34 cellular contexts compared by ENCODE assay signal in genomic region chr1:185263780-185264179, GRCh38.
"Had no signal": no experiment of that assay in that cellular context is flagged by ENCODE, and none has a peak within 500 bp of the region (broad histone marks: within the 10 kb centered on the region; RNA-seq: fewer than 3 reads in every experiment).

No MANE protein-coding gene starts in this region.

- H3K9me3 ChIP-seq: MG63 had no signal

- H3K9ac ChIP-seq: KMS-11 had no signal

- H3K36me3 ChIP-seq: MG63 had no signal

- DNase-seq: Karpas-422, Kasumi-1, MG63, MM.1S, MV-4-11, NCI-H1048, NCI-H1092, NCI-H1092 treated with DMSO at 0.1 percent for 48 hours, NCI-H1105, NCI-H1105 treated with DMSO at 0.1 percent for 48 hours, NCI-H1417, NCI-H1417 treated with DMSO at 0.1 percent for 48 hours, NCI-H1436, NCI-H1436 treated with DMSO at 0.1 percent for 48 hours, NCI-H146, NCI-H1694, NCI-H1694 treated with DMSO at 0.1 percent for 48 hours, NCI-H187, NCI-H187 treated with DMSO at 0.1 percent for 48 hours, NCI-H2029, NCI-H2029 treated with DMSO at 0.1 percent for 48 hours, NCI-H2081, NCI-H2081 treated with DMSO at 0.1 percent for 48 hours, NCI-H2107, NCI-H2171, NCI-H2171 treated with DMSO at 0.1 percent for 48 hours, NCI-H2227 treated with DMSO at 0.1 percent for 48 hours, NCI-H226, NCI-H345, NCI-H446, NCI-H446 treated with DMSO at 0.1 percent for 48 hours, NCI-H510A, NCI-H510A treated with DMSO at 0.1 percent for 48 hours had no signal

- H3K27me3 ChIP-seq: MG63 had no signal

- H3K27ac ChIP-seq: KMS-11 had no signal

- H3K4me3 ChIP-seq: MG63 had no signal

- H3K4me2 ChIP-seq: KMS-11 had no signal
